Comparison of ENCODE assay signal across 12 cellular contexts in genomic region chr18:55404811-55405654, GRCh38.
A peak's percentile ranks its signal among the peaks of the same experiment; 100 is the strongest.
DNase-seq lines count a peak whose midpoint lies in the region; ATAC-seq and TF ChIP-seq lines count a peak whose summit lies in the region.
"Had no signal": no experiment of that assay in that cellular context is flagged by ENCODE, and none has a peak within 500 bp of the region (broad histone marks: within the 10 kb centered on the region; RNA-seq: fewer than 3 reads in every experiment).

No MANE protein-coding gene starts in this region.

- no peaks in the 10 kb centered on the region for H3K9me3 ChIP-seq in MG63
- no peaks in the 10 kb centered on the region for H3K9me3 ChIP-seq in esophagus squamous epithelium
- no peaks in the 10 kb centered on the region for H3K9me3 ChIP-seq in psoas muscle

- 85 to 93% methylated on average over 8 of the region's 8 CpGs for WGBS in esophagus squamous epithelium, 2 donors
- 41 to 71% (median 48%) methylated on average over 8 of the region's 8 CpGs for WGBS in psoas muscle, 3 donors

- H3K36me3 ChIP-seq in MG63 = no peaks in the 10 kb centered on the region
- no peaks in the 10 kb centered on the region for H3K36me3 ChIP-seq in esophagus squamous epithelium
- no peaks in the 10 kb centered on the region for H3K36me3 ChIP-seq in psoas muscle (ENCODE audit: insufficient read depth in 1 of 2, low read depth in 1 of 2)

- TF ChIP-seq CTCF in esophagus squamous epithelium (IDR thresholded peaks at IDR 0.05) (no peak), psoas muscle (IDR thresholded peaks at IDR 0.05) (no peak)

- H3K27me3 ChIP-seq in MG63 (no peaks in the 10 kb centered on the region), esophagus squamous epithelium (no peaks in the 10 kb centered on the region), psoas muscle (ENCODE audit: insufficient read depth in 3 of 3, low read length in 2 of 3) (no peaks in the 10 kb centered on the region)

- H3K27ac ChIP-seq in esophagus squamous epithelium (peak overlapping the region in 3 of 4 donors; percentile 50 to 66 (median 64)), psoas muscle (peak overlapping the region; percentile 79)

- peaks cover 0 to 24% (median 12%) of the 10 kb centered on the region in 3 donors for H3K4me1 ChIP-seq in esophagus squamous epithelium
- peaks cover 25% of the 10 kb centered on the region for H3K4me1 ChIP-seq in psoas muscle

- peak; percentile 25 for DNase-seq in EL
- no peak for DNase-seq in MG63
- DNase-seq in esophagus squamous epithelium (lab: John Stamatoyannopoulos, UW) = no peak
- DNase-seq in psoas muscle = no peak
- DNase-seq in amniotic stem cell (lab: John Stamatoyannopoulos, UW) = no peak
- DNase-seq: activated naive CD8-positive, alpha-beta T cell treated with anti-CD3 and anti-CD28 coated beads, Interleukin-2, amount 10 ng/mL, durations not matched to agents 7 days and 5 days; CD8-positive, alpha-beta memory T cell; natural killer cell; NK-92 treated with Interleukin-12 subunit alpha and Interleukin-12 subunit beta, amount 100 ng/mL, for 24 hours had no signal

- TF ChIP-seq POLR2A in esophagus squamous epithelium (IDR thresholded peaks at IDR 0.05) = no peak

- H3K4me3 ChIP-seq in MG63 (peak overlapping the region; percentile 9), esophagus squamous epithelium (no peak overlapping the region), psoas muscle (peak overlapping the region; percentile 64)

- intact Hi-C loops in esophagus squamous epithelium (cut with DNase I) = no loop called here
- intact Hi-C loops in psoas muscle (cut with DNase I) = loop anchor here (5.0 kb wide), 3 partner anchors 63 to 182 kb away; partner anchors contain the start of gene TCF4 (in 2 of the 2)

- peak in 2 of 4 donors; percentile 19 to 28 for ATAC-seq in psoas muscle
- no peak for ATAC-seq in HG03460 (IDR thresholded peaks at IDR 0.05; ENCODE audit: unreplicated experiment)
- ATAC-seq in GM18870 (IDR thresholded peaks at IDR 0.05; ENCODE audit: unreplicated experiment) = no peak
- no peak for ATAC-seq in GM18502 (IDR thresholded peaks at IDR 0.05; ENCODE audit: poor library complexity, unreplicated experiment)
- ATAC-seq: natural killer cell had no signal

Comparison
In these comparisons a context has a peak if more than half of its experiments do, and no peak if none do; other contexts are left out.
1. H3K4me3 ChIP-seq: peak in MG63 (single experiment) and psoas muscle (single experiment); none in esophagus squamous epithelium (0 of 4).